25 cellular contexts compared by ENCODE assay signal in the genomic region with DNA sequence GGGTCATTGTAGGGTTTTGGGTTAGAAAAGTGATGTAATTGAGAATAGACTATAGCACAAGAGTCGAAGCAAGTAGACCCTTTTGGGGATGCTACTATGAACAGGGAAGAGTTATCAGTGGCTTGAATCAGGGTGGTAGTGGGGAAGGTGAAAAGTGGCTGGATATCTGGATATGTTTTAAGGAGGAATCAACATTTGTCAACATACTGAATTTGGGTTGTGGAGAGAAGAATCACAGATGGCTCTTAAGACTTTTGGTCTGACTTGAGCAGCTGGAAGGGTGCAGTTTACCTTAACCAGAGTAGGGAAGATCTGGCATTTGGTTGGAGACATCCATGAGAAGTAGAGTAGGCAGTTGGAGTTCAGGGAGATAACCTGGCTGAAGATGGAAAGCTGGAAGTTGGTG.
"Had no signal": no experiment of that assay in that cellular context is flagged by ENCODE, and none has a peak within 500 bp of the region (broad histone marks: within the 10 kb centered on the region; RNA-seq: fewer than 3 reads in every experiment).

No MANE protein-coding gene starts in this region.

- H3K9me3 Mint-ChIP-seq: activated CD4-positive, alpha-beta T cell treated with anti-CD3 and anti-CD28 coated beads, Interleukin-2, amount 10 ng/mL, durations not matched to agents 7 days and 5 days; central memory CD8-positive, alpha-beta T cell; effector memory CD8-positive, alpha-beta T cell had no signal

- H3K27me3 ChIP-seq: breast epithelium, dorsolateral prefrontal cortex, esophagus muscularis mucosa, gastrocnemius medialis, heart left ventricle, upper lobe of right lung had no signal

- H3K27me3 Mint-ChIP-seq: activated naive CD8-positive, alpha-beta T cell; central memory CD8-positive, alpha-beta T cell; effector memory CD8-positive, alpha-beta T cell had no signal

- H3K9ac ChIP-seq: parathyroid adenoma had no signal

- H3K36me3 ChIP-seq: breast epithelium had no signal

- FAIRE-seq: colon, islet of Langerhans had no signal

- H3K4me3 Mint-ChIP-seq: activated CD4-positive, alpha-beta T cell treated with anti-CD3 and anti-CD28 coated beads, Interleukin-2, amount 10 ng/mL, durations not matched to agents 7 days and 5 days; activated CD8-positive, alpha-beta T cell treated with anti-CD3 and anti-CD28 coated beads, Interleukin-2, amount 10 ng/mL, durations not matched to agents 7 days and 5 days; activated naive CD8-positive, alpha-beta T cell; central memory CD8-positive, alpha-beta T cell; effector memory CD8-positive, alpha-beta T cell had no signal

- H3K4me1 Mint-ChIP-seq: activated CD4-positive, alpha-beta T cell treated with anti-CD3 and anti-CD28 coated beads, Interleukin-2, amount 10 ng/mL, durations not matched to agents 7 days and 5 days; central memory CD8-positive, alpha-beta T cell had no signal

- DNase-seq: activated CD4-positive, alpha-beta T cell treated with anti-CD3 and anti-CD28 coated beads, Interleukin-2, amount 10 ng/mL, durations not matched to agents 7 days and 5 days; activated CD8-positive, alpha-beta T cell treated with anti-CD3 and anti-CD28 coated beads, Interleukin-2, amount 10 ng/mL, durations not matched to agents 7 days and 5 days; activated gamma-delta T cell treated with Interleukin-2 at 50 U/mL for 16 hours; activated T-cell treated with anti-CD3 and anti-CD28 coated beads, Interleukin-2, amount 50 U/mL, for 1 hour; amniotic stem cell; dorsolateral prefrontal cortex; effector memory CD8-positive, alpha-beta T cell; gastrocnemius medialis; heart left ventricle; left ventricle myocardium superior; mesenchymal stem cell; mucosa of descending colon; nucleus accumbens; right cardiac atrium; stimulated activated CD4-positive, alpha-beta T cell treated with anti-CD3 and anti-CD28 coated beads, Interleukin-12 subunit alpha, Interleukin-12 subunit beta, amount 100 ng/mL, for 4 hours; stimulated activated CD4-positive, alpha-beta T cell treated with anti-CD3 and anti-CD28 coated beads, Interleukin-4, amount 100 ng/mL, for 4 hours; stimulated activated naive CD8-positive, alpha-beta T cell treated with anti-CD3 and anti-CD28 coated beads, Interleukin-15, Interleukin-2, amounts not matched to agents 100 U/mL and 50 U/mL, for 24 hours; upper lobe of right lung had no signal

- H3K36me3 Mint-ChIP-seq: activated naive CD8-positive, alpha-beta T cell had no signal

- H3K27ac Mint-ChIP-seq: activated CD4-positive, alpha-beta T cell treated with anti-CD3 and anti-CD28 coated beads, Interleukin-2, amount 10 ng/mL, durations not matched to agents 7 days and 5 days; activated CD8-positive, alpha-beta T cell treated with anti-CD3 and anti-CD28 coated beads, Interleukin-2, amount 10 ng/mL, durations not matched to agents 7 days and 5 days; activated naive CD8-positive, alpha-beta T cell; effector memory CD8-positive, alpha-beta T cell had no signal

- H3K27ac ChIP-seq: breast epithelium, dorsolateral prefrontal cortex, esophagus muscularis mucosa, gastrocnemius medialis, heart left ventricle, parathyroid adenoma, upper lobe of right lung had no signal

- H3K4me1 ChIP-seq: breast epithelium, esophagus muscularis mucosa, gastrocnemius medialis, parathyroid adenoma had no signal

- H3K79me2 ChIP-seq: parathyroid adenoma had no signal

- H2AFZ ChIP-seq: parathyroid adenoma had no signal

- H3K9me3 ChIP-seq: breast epithelium, esophagus muscularis mucosa, gastrocnemius medialis, heart left ventricle, mucosa of descending colon, upper lobe of right lung had no signal

- H3K4me3 ChIP-seq: breast epithelium, dorsolateral prefrontal cortex, esophagus muscularis mucosa, gastrocnemius medialis, heart left ventricle, mucosa of descending colon, upper lobe of right lung had no signal
